9 cellular contexts compared by ENCODE assay signal in the genomic region with DNA sequence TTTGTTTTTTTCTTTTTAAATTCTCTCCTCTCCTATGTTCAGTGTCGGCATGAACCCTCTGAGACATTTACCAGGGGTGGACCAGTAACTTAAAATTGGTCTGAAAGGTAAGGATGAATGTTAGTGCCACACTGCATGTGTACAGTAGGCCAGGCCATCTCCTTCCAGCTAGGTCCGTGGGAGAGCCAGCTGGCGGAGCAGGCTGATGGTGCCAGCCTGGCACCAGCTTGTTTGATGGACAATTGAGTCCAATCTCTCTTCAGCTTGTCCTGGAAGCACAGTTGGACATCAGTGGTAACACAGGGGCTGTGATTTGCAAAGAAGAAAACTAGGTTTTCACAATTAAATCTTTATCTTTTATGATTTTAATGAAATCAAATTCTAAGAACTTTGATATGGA.
DNase-seq lines count a peak whose midpoint lies in the region; ATAC-seq and TF ChIP-seq lines count a peak whose summit lies in the region.
"Had no signal": no experiment of that assay in that cellular context is flagged by ENCODE, and none has a peak within 500 bp of the region (broad histone marks: within the 10 kb centered on the region; RNA-seq: fewer than 3 reads in every experiment).

No MANE protein-coding gene starts in this region.

- TF ChIP-seq EP300 in ovary (IDR thresholded peaks at IDR 0.05), result no peak

- H3K4me3 Mint-ChIP-seq in CD4-positive, alpha-beta memory T cell, result peak overlapping the region; percentile 82 to 91 (median 86)
- no peak overlapping the region for H3K4me3 Mint-ChIP-seq in chondrocyte (ENCODE audit: unreplicated experiment)

- peak overlapping the region; percentile 21 for H2AK9ac ChIP-seq in IMR-90 (replicated peaks; ENCODE audit: low read depth, low read length, poor library complexity)

- no peaks in the 10 kb centered on the region for H3K36me3 ChIP-seq in CD4-positive, alpha-beta memory T cell (ENCODE audit: insufficient read depth, low read length)
- H3K36me3 ChIP-seq in IMR-90 (ENCODE audit: control insufficient read depth, insufficient read depth, low read length) (peaks cover 5% of the 10 kb centered on the region), ovary (no peaks in the 10 kb centered on the region)

- H3K27ac Mint-ChIP-seq in CD4-positive, alpha-beta memory T cell, result peak overlapping the region; percentile 81 to 94 (median 88)
- peak overlapping the region; percentile 46 for H3K27ac Mint-ChIP-seq in chondrocyte (ENCODE audit: unreplicated experiment)

- peak overlapping the region; percentile 95 for H3K4ac ChIP-seq in IMR-90 (ENCODE audit: low read depth, low read length)

- no peak for DNase-seq in CD4-positive, alpha-beta memory T cell
- DNase-seq in IMR-90 (no peak), chondrocyte (ENCODE audit: low spot score) (no peak), ovary (no peak), dedifferentiated amniotic fluid mesenchymal stem cell (ENCODE audit: extremely low spot score) (no peak), DMS153 treated with DMSO at 0.1 percent for 48 hours (lab: John Stamatoyannopoulos, UW; ENCODE audit: unreplicated experiment) (no peak), SKM-1 (lab: John Stamatoyannopoulos, UW; ENCODE audit: unreplicated experiment) (no peak), iPS-NIHi11 (ENCODE audit: low spot score) (no peak)
- DNase-seq: NCI-H2029 treated with DMSO at 0.1 percent for 48 hours had no signal

- dilution Hi-C loops in IMR-90 (cut with HindIII; ENCODE audit: low sequenced_read_pairs, unreplicated experiment), result no loop called here

- H3K36me3 Mint-ChIP-seq in CD4-positive, alpha-beta memory T cell, result peaks cover 12 to 20% of the 10 kb centered on the region in 2 donors
- peaks cover 25% of the 10 kb centered on the region for H3K36me3 Mint-ChIP-seq in chondrocyte (ENCODE audit: low read depth)

- H2BK20ac ChIP-seq in IMR-90 (ENCODE audit: low read depth, low read length), result peak overlapping the region; percentile 87

- no peak overlapping the region for H3K4me3 ChIP-seq in CD4-positive, alpha-beta memory T cell (ENCODE audit: low read length in 2 of 2)
- H3K4me3 ChIP-seq in IMR-90 (ENCODE audit: insufficient read depth, low read depth, low read length) (no peak overlapping the region), ovary (peak overlapping the region; percentile 30)

- no CpG with 5 or more reads among the region's 3 CpGs for WGBS in IMR-90 (ENCODE audit: extremely low coverage in 2 of 2, insufficient read length in 1 of 2), 2 experiments
- WGBS in ovary, 3 donors, result 35 to 54% (median 37%) methylated on average over 3 of the region's 3 CpGs

- H3K56ac ChIP-seq in IMR-90 (ENCODE audit: extremely low read depth, insufficient read depth, low read length), result peak overlapping the region; percentile 56; the same call in 1 of the 2 replicates

- H2BK120ac ChIP-seq in IMR-90 (ENCODE audit: low read depth, low read length), result peak overlapping the region; percentile 95

- H4K5ac ChIP-seq in IMR-90 (ENCODE audit: low read depth, low read length), result peak overlapping the region; percentile 56

- ATAC-seq in IMR-90 (ENCODE audit: low read depth), result no peak

- in situ Hi-C loops in IMR-90 (cut with MboI; ENCODE audit: low sequenced_read_pairs), result no loop called here

- H3K9me1 ChIP-seq in IMR-90 (ENCODE audit: insufficient read depth, low read length), result peaks cover 21% of the 10 kb centered on the region

- H3K4me2 ChIP-seq in IMR-90 (ENCODE audit: low read depth, low read length), result peak overlapping the region; percentile 37

- CTCF ChIA-PET in CD4-positive, alpha-beta memory T cell (lab: Charles Lee; ENCODE audit: partially characterized antibody), result interaction anchor here (1.8 kb wide), 1 partner anchor 137 kb away, joined by 7 read pairs; the partner anchor contains the start of gene CNNM2
- CTCF ChIA-PET in IMR-90 (lab: Yijun Ruan, JAX), result interaction anchor here (0.6 to 1.3 kb wide), 6 partner anchors 9 to 190 kb away, joined by 3 to 4 read pairs (median 4); no protein-coding TSS in a partner anchor

- TF ChIP-seq RAD21 in IMR-90 (IDR thresholded peaks at IDR 0.05; ENCODE audit: low read length), result no peak

- H3K27me3 Mint-ChIP-seq in CD4-positive, alpha-beta memory T cell, result no peaks in the 10 kb centered on the region
- H3K27me3 Mint-ChIP-seq in chondrocyte (ENCODE audit: low read depth), result no peaks in the 10 kb centered on the region

- peak overlapping the region; percentile 81; the same call in 2 of the 3 replicates for H2BK15ac ChIP-seq in IMR-90 (ENCODE audit: low read depth, low read length)

- H4K20me1 ChIP-seq in IMR-90 (ENCODE audit: insufficient read depth, low read length), result no peaks in the 10 kb centered on the region

- peak overlapping the region; percentile 96; the same call in 1 of the 2 replicates for H2AK5ac ChIP-seq in IMR-90 (ENCODE audit: low read depth, low read length)

- intact Hi-C loops in CD4-positive, alpha-beta memory T cell (cut with micrococcal nuclease), result no loop called here
- intact Hi-C loops in IMR-90 (cut with micrococcal nuclease) (loop anchor here (1.0 kb wide), 2 partner anchors 9 to 134 kb away; no protein-coding TSS in a partner anchor), ovary (cut with DNase I) (loop anchor here in 2 of 4 donors (5.0 to 10.0 kb wide), 2 partner anchors 137 to 320 kb away; partner anchors contain the start of gene CNNM2 (in 1 of the 2))

- peaks cover 13 to 20% (median 16%) of the 10 kb centered on the region in 4 donors for H3K4me1 Mint-ChIP-seq in CD4-positive, alpha-beta memory T cell
- H3K4me1 Mint-ChIP-seq in chondrocyte (ENCODE audit: low read depth), result peaks cover 18% of the 10 kb centered on the region

- peak overlapping the region; percentile 84 for H3K14ac ChIP-seq in IMR-90 (replicated peaks; ENCODE audit: low read depth, low read length)

- H2BK5ac ChIP-seq in IMR-90 (ENCODE audit: low read depth, low read length, poor library complexity, severe bottlenecking), result peak overlapping the region; percentile 78

- H4K8ac ChIP-seq in IMR-90 (ENCODE audit: low read depth in 2 of 2, low read length in 2 of 2), result peak overlapping the region; percentile 10 to 79; a peak in 3 of 4 replicates

- H3K27me3 ChIP-seq in CD4-positive, alpha-beta memory T cell (ENCODE audit: insufficient read depth, low read length), result no peaks in the 10 kb centered on the region
- H3K27me3 ChIP-seq in IMR-90 (ENCODE audit: control insufficient read depth, insufficient read depth, low read length) (no peaks in the 10 kb centered on the region), ovary (no peaks in the 10 kb centered on the region)

- H3K18ac ChIP-seq in IMR-90 (ENCODE audit: low read depth, low read length), result peak overlapping the region; percentile 45; the same call in 1 of the 2 replicates

- H2AFZ ChIP-seq in IMR-90 (replicated peaks; ENCODE audit: low read length, poor library complexity), result peak overlapping the region; percentile 16

- peak overlapping the region; percentile 49; the same call in 1 of the 2 replicates for H3K9ac ChIP-seq in IMR-90 (ENCODE audit: low read depth, low read length)

- TF ChIP-seq CTCF in IMR-90 (conservative IDR thresholded peaks at IDR 0.05; ENCODE audit: low read depth, low read length), result no peak
- TF ChIP-seq CTCF in chondrocyte (IDR thresholded peaks at IDR 0.05), result no peak
- TF ChIP-seq CTCF in ovary (IDR thresholded peaks at IDR 0.05), result no peak

- H3K23ac ChIP-seq in IMR-90 (ENCODE audit: low read depth, low read length), result peak overlapping the region; percentile 92

- POLR2A ChIA-PET in CD4-positive, alpha-beta memory T cell (lab: Charles Lee; ENCODE audit: partially characterized antibody), result interaction anchor here (1.4 kb wide), 1 partner anchor 137 kb away, joined by 3 read pairs; the partner anchor contains the start of gene CNNM2
- POLR2A ChIA-PET in IMR-90 (lab: Charles Lee; ENCODE audit: unreplicated experiment), result no interaction called here

- peak overlapping the region; percentile 36 for H3K27ac ChIP-seq in CD4-positive, alpha-beta memory T cell (ENCODE audit: low read depth, low read length)
- H3K27ac ChIP-seq in IMR-90 (ENCODE audit: insufficient read depth, low read length), result peak overlapping the region; percentile 38; the same call in 1 of the 2 replicates
- H3K27ac ChIP-seq in ovary, result peak overlapping the region in 1 of 2 donors; percentile 58

- H3K4me1 ChIP-seq in CD4-positive, alpha-beta memory T cell (ENCODE audit: insufficient read depth, low read length), result peaks cover 20% of the 10 kb centered on the region
- H3K4me1 ChIP-seq in IMR-90 (ENCODE audit: control insufficient read depth, insufficient read depth, low read length), result peaks cover 15% of the 10 kb centered on the region
- peaks cover 8% of the 10 kb centered on the region for H3K4me1 ChIP-seq in ovary (ENCODE audit: insufficient read depth)

- no peaks in the 10 kb centered on the region for H3K9me3 Mint-ChIP-seq in CD4-positive, alpha-beta memory T cell
- no peaks in the 10 kb centered on the region for H3K9me3 Mint-ChIP-seq in chondrocyte (ENCODE audit: low read depth)

- peaks cover 4 to 61% of the 10 kb centered on the region in 2 experiments; a peak in 3 of 4 replicates for H3K79me1 ChIP-seq in IMR-90 (ENCODE audit: low read depth in 1 of 2, low read length in 2 of 2)

- TF ChIP-seq POLR2A in IMR-90 (IDR thresholded peaks at IDR 0.05; ENCODE audit: low read depth, low read length) (0 out of 2 replicates have a peak, but pooled peaks have one; percentile 7), ovary (IDR thresholded peaks at IDR 0.05) (no peak)

- no TSS peak for BruUV-seq in IMR-90 (replicated peaks; lab: Mats Ljungman, UMichigan)

- H3K9me3 ChIP-seq in CD4-positive, alpha-beta memory T cell (ENCODE audit: control insufficient read depth in 1 of 2, low read length in 2 of 2), result no peaks in the 10 kb centered on the region
- peaks cover 6% of the 10 kb centered on the region; the same call in 1 of the 2 replicates for H3K9me3 ChIP-seq in IMR-90 (ENCODE audit: control insufficient read depth, insufficient read depth, low read length)
- H3K9me3 ChIP-seq in ovary, result no peaks in the 10 kb centered on the region

- peak overlapping the region; percentile 83 for H4K91ac ChIP-seq in IMR-90 (ENCODE audit: insufficient read depth, low read depth, low read length)

TF ChIP-seq in IMR-90, 13 proteins besides CTCF, POLR2A, EP300 and RAD21 (continues in another document):
- no peak for TF ChIP-seq ELK1 (IDR thresholded peaks at IDR 0.05; ENCODE audit: borderline replicate concordance, low read depth, low read length)
- no peak for TF ChIP-seq CEBPB (IDR thresholded peaks at IDR 0.05; ENCODE audit: low read depth, low read length)
- TF ChIP-seq RCOR1 (IDR thresholded peaks at IDR 0.05; ENCODE audit: insufficient replicate concordance, low read length), result no peak
- TF ChIP-seq NFE2L2 (IDR thresholded peaks at IDR 0.05; ENCODE audit: low read depth, low read length), result no peak
